In the genomic region with DNA sequence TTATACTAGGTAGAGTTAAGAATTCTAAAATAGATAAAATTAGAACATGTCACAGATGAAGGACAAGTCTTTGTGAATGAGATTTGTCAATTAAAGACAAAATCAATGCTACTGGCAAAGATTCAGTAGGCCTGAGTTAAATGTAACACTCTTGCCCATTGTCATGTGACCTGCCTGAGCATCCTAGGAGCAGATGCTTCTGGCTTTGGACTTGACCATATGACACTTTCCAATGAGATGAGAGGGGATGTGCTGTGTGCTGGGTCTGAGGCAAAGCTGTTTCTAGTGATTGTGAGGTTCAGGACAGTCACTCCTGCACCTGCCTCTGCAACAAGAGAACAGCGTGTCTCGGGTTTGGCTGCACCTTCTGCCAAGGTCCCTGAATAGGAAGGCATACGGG, we compare ENCODE assay signal across 21 cellular contexts.
"Had no signal": no experiment of that assay in that cellular context is flagged by ENCODE, and none has a peak within 500 bp of the region (broad histone marks: within the 10 kb centered on the region; RNA-seq: fewer than 3 reads in every experiment).

No MANE protein-coding gene starts in this region.

- ATAC-seq: activated naive CD8-positive, alpha-beta T cell treated with anti-CD3 and anti-CD28 coated beads, Interleukin-2, amount 50 U/mL, for 24 hours had no signal

- H3K27me3 Mint-ChIP-seq: activated CD4-positive, alpha-beta memory T cell treated with anti-CD3 and anti-CD28 coated beads, Interleukin-2, amount 10 ng/mL, durations not matched to agents 7 days and 5 days; activated naive CD4-positive, alpha-beta T cell treated with anti-CD3 and anti-CD28 coated beads, Interleukin-2, amount 10 ng/mL, durations not matched to agents 7 days and 5 days; activated naive CD8-positive, alpha-beta T cell treated with anti-CD3 and anti-CD28 coated beads, Interleukin-2, amount 50 U/mL, for 24 hours; brain; memory B cell had no signal

- H3K4me1 Mint-ChIP-seq: activated CD4-positive, alpha-beta memory T cell treated with anti-CD3 and anti-CD28 coated beads, Interleukin-2, amount 10 ng/mL, durations not matched to agents 7 days and 5 days; activated naive CD8-positive, alpha-beta T cell treated with anti-CD3 and anti-CD28 coated beads, Interleukin-2, amount 50 U/mL, for 24 hours; endodermal cell had no signal

- H3K9me3 ChIP-seq: esophagus squamous epithelium, gastroesophageal sphincter, heart left ventricle, neutrophil, pancreas, tibial nerve had no signal

- H3K4me3 Mint-ChIP-seq: activated CD4-positive, alpha-beta memory T cell treated with anti-CD3 and anti-CD28 coated beads, Interleukin-2, amount 10 ng/mL, durations not matched to agents 7 days and 5 days; activated naive CD4-positive, alpha-beta T cell treated with anti-CD3 and anti-CD28 coated beads, Interleukin-2, amount 10 ng/mL, durations not matched to agents 7 days and 5 days; activated naive CD8-positive, alpha-beta T cell treated with anti-CD3 and anti-CD28 coated beads, Interleukin-2, amount 50 U/mL, for 24 hours; brain; endodermal cell; memory B cell; nephron had no signal

- DNase-seq: activated CD4-positive, alpha-beta memory T cell treated with anti-CD3 and anti-CD28 coated beads, Interleukin-2, amount 10 ng/mL, durations not matched to agents 7 days and 5 days; activated CD4-positive, alpha-beta T cell treated with anti-CD3 and anti-CD28 coated beads for 48 hours; activated effector memory CD4-positive, alpha-beta T cell treated with anti-CD3 and anti-CD28 coated beads, Interleukin-2, amount 50 U/mL, for 16 hours; activated naive CD4-positive, alpha-beta T cell treated with anti-CD3 and anti-CD28 coated beads, Interleukin-2, amount 10 ng/mL, durations not matched to agents 7 days and 5 days; activated naive CD8-positive, alpha-beta T cell treated with anti-CD3 and anti-CD28 coated beads, Interleukin-2, amount 50 U/mL, for 24 hours; central memory CD4-positive, alpha-beta T cell; endodermal cell; esophagus squamous epithelium; heart left ventricle; right cardiac atrium; stimulated activated CD4-positive, alpha-beta T cell treated with anti-CD3 and anti-CD28 coated beads, Interleukin-4, amount 100 ng/mL, for 24 hours; stimulated activated naive CD4-positive, alpha-beta T cell treated with Interleukin-2 at 50 U/mL for 16 hours had no signal

- H3K4me3 ChIP-seq: coronary artery, esophagus squamous epithelium, gastroesophageal sphincter, heart left ventricle, pancreas, tibial nerve had no signal

- H3K27me3 ChIP-seq: esophagus squamous epithelium, gastroesophageal sphincter, heart left ventricle, neutrophil, pancreas, tibial nerve had no signal

- FAIRE-seq: islet of Langerhans, pancreas had no signal

- H3K36me3 ChIP-seq: esophagus squamous epithelium, gastroesophageal sphincter, heart left ventricle, neutrophil, pancreas, tibial nerve had no signal

- H3K27ac ChIP-seq: coronary artery, gastroesophageal sphincter, heart left ventricle, neutrophil had no signal

- H3K27ac Mint-ChIP-seq: activated CD4-positive, alpha-beta memory T cell treated with anti-CD3 and anti-CD28 coated beads, Interleukin-2, amount 10 ng/mL, durations not matched to agents 7 days and 5 days; activated naive CD4-positive, alpha-beta T cell treated with anti-CD3 and anti-CD28 coated beads, Interleukin-2, amount 10 ng/mL, durations not matched to agents 7 days and 5 days; activated naive CD8-positive, alpha-beta T cell treated with anti-CD3 and anti-CD28 coated beads, Interleukin-2, amount 50 U/mL, for 24 hours; endodermal cell; memory B cell; nephron had no signal

- H3K36me3 Mint-ChIP-seq: brain, memory B cell had no signal

- H3K9me3 Mint-ChIP-seq: activated CD4-positive, alpha-beta memory T cell treated with anti-CD3 and anti-CD28 coated beads, Interleukin-2, amount 10 ng/mL, durations not matched to agents 7 days and 5 days; activated naive CD4-positive, alpha-beta T cell treated with anti-CD3 and anti-CD28 coated beads, Interleukin-2, amount 10 ng/mL, durations not matched to agents 7 days and 5 days; activated naive CD8-positive, alpha-beta T cell treated with anti-CD3 and anti-CD28 coated beads, Interleukin-2, amount 50 U/mL, for 24 hours; brain; endodermal cell; memory B cell; nephron had no signal
